8 cellular contexts compared by ENCODE assay signal in the genomic region with DNA sequence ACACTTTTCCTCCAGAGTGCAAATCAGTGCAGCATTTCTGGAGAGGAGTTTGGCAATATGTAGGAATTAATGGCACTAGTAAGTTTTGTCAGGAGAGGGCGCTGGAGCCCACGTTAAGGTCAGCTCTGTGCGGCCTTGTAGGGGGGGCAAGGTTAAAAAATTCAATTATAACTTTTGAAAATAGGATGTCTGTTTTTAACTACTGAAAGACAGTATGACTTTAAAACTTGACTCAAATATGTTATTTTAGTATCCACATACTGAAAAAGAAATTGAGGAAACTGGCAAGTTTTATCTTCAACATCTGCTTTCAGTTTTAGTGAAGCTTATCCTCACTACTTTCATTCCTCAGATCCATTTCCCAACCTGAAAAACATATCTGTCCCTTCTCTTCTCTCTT. TPM values are rescaled to one million over a fixed set of nuclear protein-coding genes. Genes with fewer than 3 reads are reported as not detected.
A peak's percentile ranks its signal among the peaks of the same experiment; 100 is the strongest.
DNase-seq lines count a peak whose midpoint lies in the region; ATAC-seq, FAIRE-seq and TF ChIP-seq lines count a peak whose summit lies in the region.

No MANE protein-coding gene starts in this region.

- H3K9me3 Mint-ChIP-seq in immature natural killer cell, result no peaks in the 10 kb centered on the region

- H3K36me3 ChIP-seq in subcutaneous abdominal adipose tissue (ENCODE audit: control insufficient read depth in 5 of 5, insufficient read depth in 5 of 5, low read length in 5 of 5), result peaks cover 0 to 13% (median 6%) of the 10 kb centered on the region in 5 donors

- peak overlapping the region in 2 of 6 donors; percentile 31 to 57 for H3K27ac Mint-ChIP-seq in immature natural killer cell

- TF ChIP-seq POLR2A in GM12891 (IDR thresholded peaks at IDR 0.05; ENCODE audit: low read depth, low read length), result no peak

- H3K4me3 ChIP-seq in astrocyte of the spinal cord (ENCODE audit: low read depth, low read length) (no peak overlapping the region), subcutaneous abdominal adipose tissue (ENCODE audit: low read depth in 1 of 5, low read length in 5 of 5) (no peak overlapping the region)

- TF ChIP-seq CTCF in astrocyte of the spinal cord (IDR thresholded peaks at IDR 0.05; ENCODE audit: low read depth, low read length), result peak; percentile 68

- H3K4me1 ChIP-seq in subcutaneous abdominal adipose tissue (ENCODE audit: control insufficient read depth in 5 of 5, insufficient read depth in 5 of 5, low read length in 5 of 5), result peaks cover 0 to 16% (median 14%) of the 10 kb centered on the region in 5 donors

- peaks cover 5 to 37% (median 7%) of the 10 kb centered on the region in 3 donors for H3K36me3 Mint-ChIP-seq in immature natural killer cell

- in situ Hi-C loops in ACHN (cut with HindIII; ENCODE audit: low pct_ligation_motif_present, low pct_unique_long_range_greater_than_20kb, low sequenced_read_pairs) (no loop called here), astrocyte of the spinal cord (cut with HindIII; ENCODE audit: low sequenced_read_pairs) (no loop called here)

- H3K4me3 Mint-ChIP-seq in immature natural killer cell, result no peak overlapping the region

- peak; percentile 83 for ATAC-seq in HG02678 (IDR thresholded peaks at IDR 0.05; ENCODE audit: unreplicated experiment)

- H3K9ac ChIP-seq in subcutaneous abdominal adipose tissue (ENCODE audit: low read length in 5 of 5), result peak overlapping the region in 4 of 5 donors; percentile 32 to 62 (median 46)

- H3K27me3 ChIP-seq in subcutaneous abdominal adipose tissue (ENCODE audit: control insufficient read depth in 5 of 5, insufficient read depth in 4 of 5, low read length in 5 of 5), result no peaks in the 10 kb centered on the region

- H3K9me3 ChIP-seq in subcutaneous abdominal adipose tissue (ENCODE audit: control insufficient read depth in 5 of 5, low read length in 5 of 5), result no peaks in the 10 kb centered on the region

- H3K4me1 Mint-ChIP-seq in immature natural killer cell, result peaks cover 0 to 4% of the 10 kb centered on the region in 2 donors

- H3K27ac ChIP-seq in subcutaneous abdominal adipose tissue (ENCODE audit: low read depth, low read length), result peak overlapping the region; percentile 66

- H3K27me3 Mint-ChIP-seq in immature natural killer cell (ENCODE audit: low read depth in 3 of 3), result no peaks in the 10 kb centered on the region

- peak; percentile 88 for FAIRE-seq in GM12891 (lab: Jason Lieb, UNC)

- DNase-seq in ACHN (peak; percentile 41), GM12891 (ENCODE audit: insufficient read length, low spot score) (peak; percentile 16), NCI-H460 (ENCODE audit: extremely low read depth, low read depth) (peak; percentile 30), astrocyte of the spinal cord (ENCODE audit: low read depth, low spot score) (peak; percentile 67), immature natural killer cell (peak in 2 of 3 donors; percentile 8 to 31), NCI-H446 (lab: John Stamatoyannopoulos, UW) (no peak)

TF ChIP-seq in GM12891, 5 proteins besides CTCF, POLR2A, EP300 and RAD21:
- TF ChIP-seq PAX5 (IDR thresholded peaks at IDR 0.05; ENCODE audit: insufficient read depth, low read length, severe bottlenecking) (no peak), TAF1 (IDR thresholded peaks at IDR 0.05; ENCODE audit: low read depth, low read length) (no peak), POLR2AphosphoS5 (IDR thresholded peaks at IDR 0.05; ENCODE audit: low read depth, low read length) (no peak), SPI1 (IDR thresholded peaks at IDR 0.05; ENCODE audit: low read depth, low read length) (peak; percentile 21; the same call in 1 of the 2 replicates), POU2F2 (IDR thresholded peaks at IDR 0.05; ENCODE audit: low read depth, low read length) (no peak)

RNA-seq across cellular contexts. Expression of gene HSD17B13, which starts 30.9 kb away (rescaled TPM):
- not detected for polyA plus RNA-seq in GM12891 (2012; ENCODE audit: low read depth, missing spikeins)
- total RNA-seq in NCI-H460 (2014; rRNA removed; shearing (Covaris generic)), result 0.17 and 0.20 TPM in 2 replicates
- 0.18 and 0.83 TPM in 2 replicates for polyA plus RNA-seq in NCI-H460 (2014; cell fraction: nucleus; rRNA removed)
- polyA plus RNA-seq in immature natural killer cell, result under 1 TPM in 1 of 3 donors, not detected in 2; 0.10 TPM

RNA-seq across cellular contexts. Expression of gene HSD17B11, which starts 37.4 kb away (rescaled TPM):
- polyA plus RNA-seq in GM12891 (2012; ENCODE audit: low read depth, missing spikeins), result 27.3 TPM
- total RNA-seq in NCI-H460 (2014; rRNA removed; shearing (Covaris generic)), result 57.0 and 64.3 TPM in 2 replicates
- 64.2 and 76.3 TPM in 2 replicates for polyA plus RNA-seq in NCI-H460 (2014; cell fraction: nucleus; rRNA removed)
- 100 to 1,000 TPM in 2 of 3 donors, 10 to 100 TPM in 1; 81.6 to 112 (median 105) TPM for polyA plus RNA-seq in immature natural killer cell

Comparison
In these comparisons a context has a peak if more than half of its experiments do, and no peak if none do; other contexts are left out.
1. DNase-seq: peak in ACHN (single experiment), GM12891 (single experiment), NCI-H460 (single experiment), astrocyte of the spinal cord (single experiment) and immature natural killer cell (2 of 3); none in NCI-H446 (0 of 2).